9 cellular contexts compared by ENCODE assay signal in genomic region chrX:130091976-130092522, GRCh38. TPM values are rescaled to one million over a fixed set of nuclear protein-coding genes. Genes with fewer than 3 reads are reported as not detected.
DNase-seq lines count a peak whose midpoint lies in the region; ATAC-seq and TF ChIP-seq lines count a peak whose summit lies in the region.
"Had no signal": no experiment of that assay in that cellular context is flagged by ENCODE, and none has a peak within 500 bp of the region (broad histone marks: within the 10 kb centered on the region; RNA-seq: fewer than 3 reads in every experiment).

No MANE protein-coding gene starts in this region.

- H3K27ac ChIP-seq in OCI-LY7 (ENCODE audit: low read depth, low read length, poor library complexity, severe bottlenecking) (peak overlapping the region; percentile 79), mesendoderm (ENCODE audit: low read depth, low read length) (no peak overlapping the region), stomach (peak overlapping the region; percentile 0 to 72 (median 54))
- H3K27ac ChIP-seq: ascending aorta had no signal

- H3K9me3 ChIP-seq in OCI-LY7 (ENCODE audit: low read length) (no peaks in the 10 kb centered on the region), stomach (no peaks in the 10 kb centered on the region)
- H3K9me3 ChIP-seq: ascending aorta had no signal

- peak; percentile 88 for DNase-seq in OCI-LY7 (ENCODE audit: low spot score)
- peak; percentile 64 to 76 for DNase-seq in activated T-helper 1 cell treated with anti-CD3 and anti-CD28 coated beads, Interleukin-2, amount 50 U/mL, for 16 hours (ENCODE audit: low read depth in 1 of 2, low spot score in 1 of 2)
- peak; percentile 70 for DNase-seq in mesendoderm
- DNase-seq in stomach, result peak; percentile 63
- no peak for DNase-seq in DMS 273 treated with DMSO at 0.1 percent for 48 hours (lab: John Stamatoyannopoulos, UW)
- no peak for DNase-seq in NCI-H345 treated with DMSO at 0.1 percent for 48 hours (lab: John Stamatoyannopoulos, UW; ENCODE audit: unreplicated experiment)

- H3K56ac ChIP-seq in mesendoderm (ENCODE audit: low read length), result no peak overlapping the region

- no peak overlapping the region for H2AFZ ChIP-seq in OCI-LY7 (ENCODE audit: low read length)

- no TSS peak for BruUV-seq in OCI-LY7 (replicated peaks; lab: Mats Ljungman, UMichigan)

- peak overlapping the region; percentile 87 for H3K4me2 ChIP-seq in OCI-LY7 (ENCODE audit: low read length)
- no peak overlapping the region for H3K4me2 ChIP-seq in mesendoderm (ENCODE audit: low read length)

- H3K4ac ChIP-seq in mesendoderm (ENCODE audit: low read depth, low read length), result no peak overlapping the region

- no peak overlapping the region for H2AK5ac ChIP-seq in mesendoderm (ENCODE audit: low read length)

- H3K9ac ChIP-seq in mesendoderm (ENCODE audit: low read length), result no peak overlapping the region

- H2BK5ac ChIP-seq in mesendoderm (ENCODE audit: low read length), result no peak overlapping the region

- no peak overlapping the region for H3K18ac ChIP-seq in mesendoderm (ENCODE audit: low read length)

- H3K23ac ChIP-seq in mesendoderm (ENCODE audit: low read length), result no peak overlapping the region

- H4K8ac ChIP-seq in mesendoderm (ENCODE audit: low read depth, low read length), result no peak overlapping the region

- H3K36me3 ChIP-seq in OCI-LY7 (ENCODE audit: insufficient read depth, low read length) (no peaks in the 10 kb centered on the region), mesendoderm (ENCODE audit: control insufficient read depth, insufficient read depth, low read length) (no peaks in the 10 kb centered on the region), stomach (no peaks in the 10 kb centered on the region)
- H3K36me3 ChIP-seq: ascending aorta had no signal

- no peaks in the 10 kb centered on the region for H3K79me1 ChIP-seq in mesendoderm (ENCODE audit: low read length)

- no CpG with 5 or more reads among the region's 10 CpGs for WGBS in mesendoderm (ENCODE audit: extremely low coverage, insufficient coverage, low lambda C conversion rate)
- 31 to 49% (median 38%) methylated on average over 4 to 10 of the region's 10 CpGs for WGBS in stomach, 5 donors

- TF ChIP-seq POLR2A in stomach (IDR thresholded peaks at IDR 0.05), result no peak

- intact Hi-C loops in OCI-LY7 (cut with micrococcal nuclease; ENCODE audit: unreplicated experiment), result loop anchor here (1.0 kb wide), 1 partner anchor 17 kb away; no protein-coding TSS in a partner anchor
- intact Hi-C loops in stomach (cut with DNase I; ENCODE audit: low total_unique reads), result no loop called here

- peak; percentile 98 for ATAC-seq in GM18907 (IDR thresholded peaks at IDR 0.05; ENCODE audit: unreplicated experiment)
- ATAC-seq in HG02973 (IDR thresholded peaks at IDR 0.05; ENCODE audit: unreplicated experiment), result peak; percentile 99

- no peak overlapping the region for H4K5ac ChIP-seq in mesendoderm (ENCODE audit: low read length)

- H2BK15ac ChIP-seq in mesendoderm (replicated peaks; ENCODE audit: low read depth), result no peak overlapping the region

- no peaks in the 10 kb centered on the region for H3K27me3 ChIP-seq in mesendoderm (ENCODE audit: insufficient read depth, low read length, poor library complexity)
- H3K27me3 ChIP-seq in stomach, result no peaks in the 10 kb centered on the region
- H3K27me3 ChIP-seq: ascending aorta had no signal

- TF ChIP-seq CTCF in OCI-LY7 (conservative IDR thresholded peaks at IDR 0.05; ENCODE audit: low read length), result peak; percentile 54
- no peak for TF ChIP-seq CTCF in stomach (IDR thresholded peaks at IDR 0.05)

- POLR2A ChIA-PET in OCI-LY7 (lab: Charles Lee), result interaction anchor here (1.2 to 1.4 kb wide), 2 partner anchors 17 to 84 kb away, joined by 3 read pairs; no protein-coding TSS in a partner anchor

- H2BK120ac ChIP-seq in mesendoderm (ENCODE audit: low read depth, low read length), result no peak overlapping the region

- peaks cover 31% of the 10 kb centered on the region; the same call in 1 of the 2 replicates for H3K79me2 ChIP-seq in OCI-LY7 (ENCODE audit: insufficient read depth, low read depth, low read length)
- no peaks in the 10 kb centered on the region for H3K79me2 ChIP-seq in mesendoderm (ENCODE audit: control insufficient read depth, insufficient read depth, low read length)

- H3K4me1 ChIP-seq in OCI-LY7 (ENCODE audit: insufficient read depth, low read length, poor library complexity, severe bottlenecking) (peaks cover 58% of the 10 kb centered on the region), mesendoderm (ENCODE audit: control insufficient read depth, low read depth, low read length) (no peaks in the 10 kb centered on the region), stomach (peaks cover 0 to 47% (median 20%) of the 10 kb centered on the region in 4 donors)
- H3K4me1 ChIP-seq: ascending aorta had no signal

- H4K20me1 ChIP-seq in OCI-LY7 (ENCODE audit: insufficient read depth, low read length), result no peaks in the 10 kb centered on the region

- CTCF ChIA-PET in OCI-LY7 (lab: Charles Lee; ENCODE audit: unreplicated experiment), result no interaction called here

- peak overlapping the region; percentile 62 for H3K4me3 ChIP-seq in OCI-LY7 (ENCODE audit: low read depth, low read length, poor library complexity, severe bottlenecking)
- no peak overlapping the region for H3K4me3 ChIP-seq in mesendoderm (ENCODE audit: low read length)
- no peak overlapping the region for H3K4me3 ChIP-seq in stomach
- H3K4me3 ChIP-seq: ascending aorta had no signal

- H3K9me2 ChIP-seq in OCI-LY7 (ENCODE audit: insufficient read depth, low read length), result no peaks in the 10 kb centered on the region

- no peak for TF ChIP-seq EP300 in stomach (IDR thresholded peaks at IDR 0.05)

RNA-seq across cellular contexts. Expression of gene ELF4, which starts 18.2 kb away (rescaled TPM):
- 13.4 and 15.0 TPM in 2 replicates for total RNA-seq in OCI-LY7 (2014; rRNA removed; shearing (Covaris generic))
- total RNA-seq in OCI-LY7 (2022) (24.9 and 27.3 TPM in 2 replicates), stomach (10 to 100 TPM in 3 of 5 donors, 1 to 10 TPM in 2; 7.1 to 34.5 (median 19.6) TPM)
- polyA plus RNA-seq in mesendoderm (2013, experiment 1 of 2), result 1.9 TPM
- 1.8 TPM for polyA plus RNA-seq in mesendoderm (2013, experiment 2 of 2)
- polyA plus RNA-seq in stomach, result 10 to 100 TPM in 1 of 3 donors, 1 to 10 TPM in 2; 3.9 to 17.9 (median 7.0) TPM

Comparison
In these comparisons a context has a peak if more than half of its experiments do, and no peak if none do; other contexts are left out.
1. DNase-seq: peak in OCI-LY7 (single experiment), activated T-helper 1 cell treated with anti-CD3 and anti-CD28 coated beads, Interleukin-2, amount 50 U/mL, for 16 hours (2 of 2), mesendoderm (single experiment) and stomach (single experiment); none in DMS 273 treated with DMSO at 0.1 percent for 48 hours (single experiment) and NCI-H345 treated with DMSO at 0.1 percent for 48 hours (single experiment).